ENCODE assay signal across 22 cellular contexts in the genomic region with DNA sequence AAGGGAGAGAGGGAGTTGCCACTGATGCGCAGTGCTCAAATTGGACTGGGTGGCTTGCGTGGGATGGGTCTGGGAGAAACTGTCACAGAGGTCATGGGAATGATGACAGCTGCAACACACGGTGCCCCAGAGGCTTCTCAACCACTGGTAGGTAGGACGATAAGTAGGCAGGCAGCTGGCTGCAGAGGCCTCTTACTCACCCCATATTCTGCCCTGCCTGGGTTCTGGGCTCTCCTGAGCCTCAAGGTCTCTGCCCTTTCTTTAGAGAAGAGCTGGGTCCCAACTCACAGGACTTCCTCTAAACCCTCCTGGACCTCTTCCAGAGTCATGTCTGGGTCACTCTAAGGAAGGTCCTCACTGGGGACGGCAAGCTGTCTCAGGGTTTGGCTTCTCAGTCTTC. TPM values are rescaled to one million over a fixed set of nuclear protein-coding genes. Genes with fewer than 3 reads are reported as not detected.
DNase-seq lines count a peak whose midpoint lies in the region; ATAC-seq, FAIRE-seq and TF ChIP-seq lines count a peak whose summit lies in the region.
"Had no signal": no experiment of that assay in that cellular context is flagged by ENCODE, and none has a peak within 500 bp of the region (broad histone marks: within the 10 kb centered on the region; RNA-seq: fewer than 3 reads in every experiment).

No MANE protein-coding gene starts in this region.

- no peaks in the 10 kb centered on the region for H4K20me1 ChIP-seq in K562 (replicated peaks; ENCODE audit: control insufficient read depth, insufficient read depth, low read length)

- TF ChIP-seq RAD21 in K562 (CRISPR knock-in tag; conservative IDR thresholded peaks at IDR 0.05 in 1 of 2, IDR thresholded peaks at IDR 0.05 in 1 of 2): no peak

- H3K36me3 ChIP-seq in K562 (ENCODE audit: control insufficient read depth, insufficient read depth, low read length): no peaks in the 10 kb centered on the region
- no peaks in the 10 kb centered on the region for H3K36me3 ChIP-seq in upper lobe of left lung
- H3K36me3 ChIP-seq in prostate gland: no peaks in the 10 kb centered on the region
- no peaks in the 10 kb centered on the region for H3K36me3 ChIP-seq in uterus
- H3K36me3 ChIP-seq: sigmoid colon had no signal

- H3K79me2 ChIP-seq in K562 (ENCODE audit: control insufficient read depth, insufficient read depth, low read length): no peaks in the 10 kb centered on the region

- H3K27me3 ChIP-seq in K562 (ENCODE audit: control insufficient read depth in 2 of 2, insufficient read depth in 2 of 2, low read length in 2 of 2): no peaks in the 10 kb centered on the region
- no peaks in the 10 kb centered on the region for H3K27me3 ChIP-seq in upper lobe of left lung
- H3K27me3 ChIP-seq in prostate gland (replicated peaks; ENCODE audit: insufficient read depth): no peaks in the 10 kb centered on the region
- H3K27me3 ChIP-seq in uterus: no peaks in the 10 kb centered on the region
- H3K27me3 ChIP-seq: sigmoid colon, testis had no signal

- H3K4me2 ChIP-seq in K562 (ENCODE audit: insufficient read depth, low read length): no peak overlapping the region

- WGBS in K562 (ENCODE audit: insufficient coverage, low coverage, missing lambda C conversion rate): 21% methylated on average over 3 of the region's 5 CpGs
- 74 to 96% methylated on average over 4 to 5 of the region's 5 CpGs for WGBS in upper lobe of left lung, 2 donors
- 90% methylated on average over 5 of the region's 5 CpGs for WGBS in prostate gland

- peak; percentile 47 for DNase-seq in MV-4-11 (lab: John Stamatoyannopoulos, UW)
- no peak for DNase-seq in K562 (ENCODE audit: extremely low read depth in 1 of 4, low spot score in 3 of 4)
- DNase-seq in left lobe of liver (ENCODE audit: low spot score): peak; percentile 21
- DNase-seq in upper lobe of left lung: peak in 1 of 2 donors; percentile 18
- DNase-seq in prostate gland (ENCODE audit: low spot score): no peak
- DNase-seq in uterus: no peak
- DNase-seq: activated CD4-positive, alpha-beta T cell treated with anti-CD3 and anti-CD28 coated beads for 36 hours; activated CD8-positive, alpha-beta memory T cell treated with anti-CD3 and anti-CD28 coated beads, Interleukin-2, amount 10 ng/mL, durations not matched to agents 7 days and 5 days; dermis blood vessel endothelial cell; DND-41; hypothalamus; naive thymus-derived CD4-positive, alpha-beta T cell; NCI-H1436 treated with DMSO at 0.1 percent for 48 hours; NCI-H524 treated with DMSO at 0.1 percent for 48 hours; T-cell; testis had no signal

- peak; percentile 57 for ATAC-seq in K562
- ATAC-seq in left lobe of liver: no peak
- ATAC-seq in upper lobe of left lung (ENCODE audit: low FRiP score in 2 of 2): peak in 1 of 2 donors; percentile 36
- ATAC-seq in HG03432 (IDR thresholded peaks at IDR 0.05; ENCODE audit: unreplicated experiment): no peak
- ATAC-seq: activated CD4-positive, alpha-beta T cell treated with anti-CD3 and anti-CD28 coated beads for 36 hours; activated CD8-positive, alpha-beta memory T cell treated with anti-CD3 and anti-CD28 coated beads, Interleukin-2, amount 10 ng/mL, durations not matched to agents 7 days and 5 days; naive thymus-derived CD4-positive, alpha-beta T cell; stimulated activated effector memory CD8-positive, alpha-beta T cell treated with anti-CD3 and anti-CD28 coated beads, Interleukin-12 subunit alpha, Interleukin-12 subunit beta, amount 100 ng/mL, for 72 hours; T-cell had no signal

- no peaks in the 10 kb centered on the region for H3K9me1 ChIP-seq in K562 (ENCODE audit: control insufficient read depth, insufficient read depth, low read length)

- TF ChIP-seq CTCF in K562 (IDR thresholded peaks at IDR 0.05 in 2 of 3, conservative IDR thresholded peaks at IDR 0.05 in 1 of 3; ENCODE audit: insufficient read depth in 2 of 3, low read depth in 1 of 3, low read length in 3 of 3) (no peak), upper lobe of left lung (IDR thresholded peaks at IDR 0.05) (no peak), prostate gland (IDR thresholded peaks at IDR 0.05) (no peak), uterus (IDR thresholded peaks at IDR 0.05) (no peak)

- H3K4me1 ChIP-seq in K562 (replicated peaks in 1 of 2; ENCODE audit: control insufficient read depth in 2 of 2, insufficient read depth in 2 of 2, low read length in 2 of 2) (peaks cover 5 to 20% of the 10 kb centered on the region in 2 experiments), upper lobe of left lung (peaks cover 0 to 13% (median 0%) of the 10 kb centered on the region in 4 donors), prostate gland (replicated peaks) (no peaks in the 10 kb centered on the region), uterus (no peaks in the 10 kb centered on the region)
- H3K4me1 ChIP-seq: sigmoid colon, testis had no signal

- TF ChIP-seq EP300 in K562 (IDR thresholded peaks at IDR 0.05; ENCODE audit: low read length): no peak
- no peak for TF ChIP-seq EP300 in upper lobe of left lung (IDR thresholded peaks at IDR 0.05)

- peak overlapping the region; percentile 73 for H2AFZ ChIP-seq in K562 (ENCODE audit: low read depth, low read length)

- in situ Hi-C loops in K562 (cut with MboI): no loop called here

- no peak overlapping the region for H3K4me3 ChIP-seq in K562
- H3K4me3 ChIP-seq in upper lobe of left lung: no peak overlapping the region
- H3K4me3 ChIP-seq in prostate gland: no peak overlapping the region
- H3K4me3 ChIP-seq in uterus: no peak overlapping the region
- H3K4me3 ChIP-seq: sigmoid colon, testis had no signal

- H3K27ac ChIP-seq in K562 (ENCODE audit: extremely low read depth, low read depth, low read length): no peak overlapping the region
- peak overlapping the region in 3 of 4 donors; percentile 20 to 43 (median 43) for H3K27ac ChIP-seq in upper lobe of left lung
- H3K27ac ChIP-seq in prostate gland: no peak overlapping the region
- no peak overlapping the region for H3K27ac ChIP-seq in uterus
- H3K27ac ChIP-seq: sigmoid colon, testis had no signal

- intact Hi-C loops in K562 (cut with micrococcal nuclease): no loop called here
- intact Hi-C loops in prostate gland (cut with DNase I): no loop called here
- intact Hi-C loops in uterus (cut with DNase I; ENCODE audit: low total_unique reads): no loop called here

- FAIRE-seq in K562 (lab: Jason Lieb, UNC): no peak
- FAIRE-seq: bronchial epithelial cell, H54, islet of Langerhans had no signal

- no TSS peak for BruUV-seq in K562 (replicated peaks; lab: Mats Ljungman, UMichigan)

- POLR2A ChIA-PET in K562 (lab: Yijun Ruan, JAX): interaction anchor here (1.0 to 2.5 kb wide), 2 partner anchors 8 to 11 kb away, joined by 4 to 8 read pairs; no protein-coding TSS in a partner anchor

- TF ChIP-seq POLR2A in K562 (conservative IDR thresholded peaks at IDR 0.05): no peak
- no peak for TF ChIP-seq POLR2A in upper lobe of left lung (IDR thresholded peaks at IDR 0.05)
- TF ChIP-seq POLR2A in prostate gland (IDR thresholded peaks at IDR 0.05): no peak
- no peak for TF ChIP-seq POLR2A in uterus (IDR thresholded peaks at IDR 0.05)

- peak overlapping the region in 1 of 2 experiments; percentile 74; a peak in 1 of 4 replicates for H3K9ac ChIP-seq in K562 (ENCODE audit: insufficient read depth in 1 of 2, low read depth in 2 of 2, low read length in 2 of 2)

- CTCF ChIA-PET in K562 (lab: Yijun Ruan, JAX; ENCODE audit: low intra/inter-chr PET ratio): no interaction called here

- H3K9me3 ChIP-seq in K562 (replicated peaks; ENCODE audit: control insufficient read depth, insufficient read depth, low read depth, low read length) (no peaks in the 10 kb centered on the region), upper lobe of left lung (no peaks in the 10 kb centered on the region), prostate gland (no peaks in the 10 kb centered on the region), uterus (no peaks in the 10 kb centered on the region)
- H3K9me3 ChIP-seq: sigmoid colon, testis had no signal

TF ChIP-seq in K562, 482 proteins besides CTCF, POLR2A, EP300 and RAD21 (continues in another document):
- TF ChIP-seq SP2 (IDR thresholded peaks at IDR 0.05; ENCODE audit: extremely low read depth, low read depth, low read length, poor library complexity, severe bottlenecking) (no peak), ZNF639 (CRISPR knock-in tag; conservative IDR thresholded peaks at IDR 0.05 in 1 of 2, IDR thresholded peaks at IDR 0.05 in 1 of 2) (peak in 1 of 2 experiments; percentile 38; a peak in 1 of 4 replicates)

RNA-seq across cellular contexts. Expression of gene RNF24, which starts 37.2 kb away (rescaled TPM):
- total RNA-seq in K562 (2011; cell fraction: chromatin; rRNA removed; ENCODE audit: low replicate concordance): 44.6 and 48.3 TPM in 2 replicates
- total RNA-seq in K562 (2011; cell fraction: nucleolus; rRNA removed): 26.7 and 28.9 TPM in 2 replicates
- 56.0 and 88.0 TPM in 2 replicates for total RNA-seq in K562 (2011; cell fraction: nucleoplasm; rRNA removed)
- 15.7 and 17.3 TPM in 2 replicates for total RNA-seq in K562 (2014; rRNA removed)
- 18.8 and 20.3 TPM in 2 replicates for total RNA-seq in K562 (2014; rRNA removed; fragmentation: Illumina TruSeq; extraction: Trizol)
- total RNA-seq in K562 (2015; rRNA removed; fragmentation: Illumina TruSeq; extraction: Trizol): 14.1 and 14.7 TPM in 2 replicates
- 42.6 and 51.9 TPM in 2 replicates for total RNA-seq in K562 (2021)
- polyA plus RNA-seq in K562 (2011; rRNA removed): 23.1 and 43.4 TPM in 2 replicates
- 24.8 and 52.3 TPM in 2 replicates for polyA plus RNA-seq in K562 (2011; cell fraction: cytosol; rRNA removed)
- polyA plus RNA-seq in K562 (2011; cell fraction: nucleus; rRNA removed): 39.0 and 49.3 TPM in 2 replicates
- 22.7 and 30.7 TPM in 2 replicates for polyA plus RNA-seq in K562 (2012)
- 33.9 and 35.5 TPM in 2 replicates for polyA plus RNA-seq in K562 (2014; fragmentation: Illumina TruSeq; extraction: Trizol)
- 10 to 100 TPM; 10.1 to 21.8 TPM for polyA plus RNA-seq in K562 (2014; fragmentation: Nextera tagmentation; extraction: Ambion mirVana)
- polyA plus RNA-seq in K562 (2014; rRNA removed): 21.0 and 22.4 TPM in 2 replicates
- polyA minus RNA-seq in K562 (2011; rRNA and poly(A)+ RNA removed): 19.7 and 35.1 TPM in 2 replicates
- 25.3 and 46.8 TPM in 2 replicates for polyA minus RNA-seq in K562 (2011; cell fraction: cytosol; rRNA and poly(A)+ RNA removed)
- polyA minus RNA-seq in K562 (2011; cell fraction: nucleus; rRNA and poly(A)+ RNA removed): 10.1 and 22.5 TPM in 2 replicates
- 1.4 TPM for total RNA-seq in left lobe of liver
- 10 to 100 TPM; 12.0 to 28.8 (median 19.3) TPM for total RNA-seq in upper lobe of left lung
- total RNA-seq in prostate gland: 10 to 100 TPM; 30.4 to 31.2 TPM
- total RNA-seq in uterus: 10 to 100 TPM in 3 of 4 donors, 1 to 10 TPM in 1; 2.3 to 23.8 (median 16.9) TPM

Comparison
In these comparisons a context has a peak if more than half of its experiments do, and no peak if none do; other contexts are left out.
1. DNase-seq: peak in MV-4-11 (single experiment) and left lobe of liver (single experiment); none in K562 (0 of 4), prostate gland (single experiment) and uterus (0 of 2).
2. H3K27ac ChIP-seq: peak in upper lobe of left lung (3 of 4); none in K562 (single experiment), prostate gland (0 of 2) and uterus (0 of 2).